In genomic region chr3:40313975-40314860, GRCh38 we compare ENCODE assay signal across 13 cellular contexts. TPM values are rescaled to one million over a fixed set of nuclear protein-coding genes. Genes with fewer than 3 reads are reported as not detected.
DNase-seq lines count a peak whose midpoint lies in the region; ATAC-seq and TF ChIP-seq lines count a peak whose summit lies in the region.
"Had no signal": no experiment of that assay in that cellular context is flagged by ENCODE, and none has a peak within 500 bp of the region (broad histone marks: within the 10 kb centered on the region; RNA-seq: fewer than 3 reads in every experiment).

No MANE protein-coding gene starts in this region.

- ATAC-seq in T-helper 17 cell (no peak), HG03196 (IDR thresholded peaks at IDR 0.05; ENCODE audit: unreplicated experiment) (no peak), GM21360 (IDR thresholded peaks at IDR 0.05; ENCODE audit: unreplicated experiment) (no peak), HG03439 (IDR thresholded peaks at IDR 0.05; ENCODE audit: unreplicated experiment) (no peak)
- ATAC-seq in stimulated activated naive B cell treated with anti-CD40 and anti-IgM and Interleukin-4, amounts not matched to agents 10 μg/mL and 1 μg/mL and 100 μg/mL, for 72 hours (replicated peaks), result no peak
- ATAC-seq: pancreas had no signal

- CTCF ChIA-PET in activated CD4-positive, alpha-beta memory T cell treated with anti-CD3 and anti-CD28 coated beads for 36 hours (lab: Charles Lee), result interaction anchor here (6.4 kb wide), 1 partner anchor 124 kb away, joined by 183 read pairs; no protein-coding TSS in a partner anchor
- CTCF ChIA-PET in activated CD4-positive, alpha-beta memory T cell treated with anti-CD3 and anti-CD28 coated beads, Interleukin-2, amount 10 ng/mL, durations not matched to agents 7 days and 5 days (lab: Charles Lee), result interaction anchor here (2.3 kb wide), 1 partner anchor 123 kb away, joined by 11 read pairs; no protein-coding TSS in a partner anchor

- no peak for TF ChIP-seq CTCF in right atrium auricular region (IDR thresholded peaks at IDR 0.05)

- POLR2A ChIA-PET in activated CD4-positive, alpha-beta memory T cell treated with anti-CD3 and anti-CD28 coated beads for 36 hours (lab: Charles Lee), result no interaction called here
- POLR2A ChIA-PET in activated CD4-positive, alpha-beta memory T cell treated with anti-CD3 and anti-CD28 coated beads, Interleukin-2, amount 10 ng/mL, durations not matched to agents 7 days and 5 days (lab: Charles Lee), result no interaction called here

- H3K27me3 ChIP-seq in right atrium auricular region, result no peaks in the 10 kb centered on the region
- H3K27me3 ChIP-seq: BLaER1 treated with 17β-estradiol and CSF1 and Interleukin-3, amounts not matched to agents 10 nM and 100 nM; brain microvascular endothelial cell; pancreas had no signal

- peaks cover 27% of the 10 kb centered on the region for H3K36me3 Mint-ChIP-seq in activated CD4-positive, alpha-beta memory T cell treated with anti-CD3 and anti-CD28 coated beads for 36 hours
- peaks cover 38% of the 10 kb centered on the region for H3K36me3 Mint-ChIP-seq in activated CD4-positive, alpha-beta memory T cell treated with anti-CD3 and anti-CD28 coated beads, Interleukin-2, amount 10 ng/mL, durations not matched to agents 7 days and 5 days (ENCODE audit: low read depth)
- peaks cover 6% of the 10 kb centered on the region for H3K36me3 Mint-ChIP-seq in T-helper 17 cell (ENCODE audit: low read depth)
- peaks cover 2 to 4% of the 10 kb centered on the region in 2 donors for H3K36me3 Mint-ChIP-seq in stimulated activated naive B cell treated with anti-CD40 and anti-IgM and Interleukin-4, amounts not matched to agents 10 μg/mL and 1 μg/mL and 100 μg/mL, for 72 hours

- H3K4me1 ChIP-seq in right atrium auricular region, result peaks cover 0 to 39% of the 10 kb centered on the region in 2 donors

- H3K27me3 Mint-ChIP-seq in activated CD4-positive, alpha-beta memory T cell treated with anti-CD3 and anti-CD28 coated beads for 36 hours, result no peaks in the 10 kb centered on the region
- no peaks in the 10 kb centered on the region for H3K27me3 Mint-ChIP-seq in activated CD4-positive, alpha-beta memory T cell treated with anti-CD3 and anti-CD28 coated beads, Interleukin-2, amount 10 ng/mL, durations not matched to agents 7 days and 5 days
- no peaks in the 10 kb centered on the region for H3K27me3 Mint-ChIP-seq in T-helper 17 cell
- no peaks in the 10 kb centered on the region for H3K27me3 Mint-ChIP-seq in stimulated activated naive B cell treated with anti-CD40 and anti-IgM and Interleukin-4, amounts not matched to agents 10 μg/mL and 1 μg/mL and 100 μg/mL, for 72 hours

- no peak for DNase-seq in activated CD4-positive, alpha-beta memory T cell treated with anti-CD3 and anti-CD28 coated beads for 36 hours
- DNase-seq in activated CD4-positive, alpha-beta memory T cell treated with anti-CD3 and anti-CD28 coated beads, Interleukin-2, amount 10 ng/mL, durations not matched to agents 7 days and 5 days, result no peak
- DNase-seq in T-helper 17 cell, result no peak
- no peak for DNase-seq in right atrium auricular region (ENCODE audit: low spot score)
- no peak for DNase-seq in stimulated activated naive B cell treated with anti-CD40 and anti-IgM and Interleukin-4, amounts not matched to agents 10 μg/mL and 1 μg/mL and 100 μg/mL, for 72 hours
- DNase-seq: brain microvascular endothelial cell, hippocampal formation, NCI-H187, pancreas had no signal

- H3K9me3 ChIP-seq in T-helper 17 cell (ENCODE audit: control insufficient read depth, low read length, poor library complexity, severe bottlenecking), result no peaks in the 10 kb centered on the region
- H3K9me3 ChIP-seq in right atrium auricular region, result no peaks in the 10 kb centered on the region
- H3K9me3 ChIP-seq: BLaER1 treated with 17β-estradiol and CSF1 and Interleukin-3, amounts not matched to agents 10 nM and 100 nM; pancreas had no signal

- no peak overlapping the region for H3K4me3 Mint-ChIP-seq in activated CD4-positive, alpha-beta memory T cell treated with anti-CD3 and anti-CD28 coated beads for 36 hours
- no peak overlapping the region for H3K4me3 Mint-ChIP-seq in activated CD4-positive, alpha-beta memory T cell treated with anti-CD3 and anti-CD28 coated beads, Interleukin-2, amount 10 ng/mL, durations not matched to agents 7 days and 5 days
- H3K4me3 Mint-ChIP-seq in T-helper 17 cell, result no peak overlapping the region
- H3K4me3 Mint-ChIP-seq in stimulated activated naive B cell treated with anti-CD40 and anti-IgM and Interleukin-4, amounts not matched to agents 10 μg/mL and 1 μg/mL and 100 μg/mL, for 72 hours, result no peak overlapping the region

- no peak overlapping the region for H3K4me3 ChIP-seq in right atrium auricular region
- H3K4me3 ChIP-seq: BLaER1 treated with 17β-estradiol and CSF1 and Interleukin-3, amounts not matched to agents 10 nM and 100 nM; pancreas had no signal

- peaks cover 43% of the 10 kb centered on the region for H3K36me3 ChIP-seq in right atrium auricular region

- peak overlapping the region; percentile 38 for H3K27ac Mint-ChIP-seq in activated CD4-positive, alpha-beta memory T cell treated with anti-CD3 and anti-CD28 coated beads for 36 hours
- no peak overlapping the region for H3K27ac Mint-ChIP-seq in activated CD4-positive, alpha-beta memory T cell treated with anti-CD3 and anti-CD28 coated beads, Interleukin-2, amount 10 ng/mL, durations not matched to agents 7 days and 5 days
- H3K27ac Mint-ChIP-seq in T-helper 17 cell, result peak overlapping the region; percentile 65
- peak overlapping the region; percentile 85 for H3K27ac Mint-ChIP-seq in stimulated activated naive B cell treated with anti-CD40 and anti-IgM and Interleukin-4, amounts not matched to agents 10 μg/mL and 1 μg/mL and 100 μg/mL, for 72 hours

- intact Hi-C loops in activated CD4-positive, alpha-beta memory T cell treated with anti-CD3 and anti-CD28 coated beads for 36 hours (cut with micrococcal nuclease), result loop anchor here (5.0 to 10.0 kb wide), 2 partner anchors 599 to 883 kb away; partner anchors contain the start of gene CTNNB1

- H3K4me1 Mint-ChIP-seq in activated CD4-positive, alpha-beta memory T cell treated with anti-CD3 and anti-CD28 coated beads for 36 hours (ENCODE audit: low read depth), result peaks cover 18% of the 10 kb centered on the region
- peaks cover 22% of the 10 kb centered on the region for H3K4me1 Mint-ChIP-seq in activated CD4-positive, alpha-beta memory T cell treated with anti-CD3 and anti-CD28 coated beads, Interleukin-2, amount 10 ng/mL, durations not matched to agents 7 days and 5 days
- peaks cover 14% of the 10 kb centered on the region for H3K4me1 Mint-ChIP-seq in T-helper 17 cell
- H3K4me1 Mint-ChIP-seq in stimulated activated naive B cell treated with anti-CD40 and anti-IgM and Interleukin-4, amounts not matched to agents 10 μg/mL and 1 μg/mL and 100 μg/mL, for 72 hours, result peaks cover 0 to 4% of the 10 kb centered on the region in 2 donors

- no peaks in the 10 kb centered on the region for H3K9me3 Mint-ChIP-seq in activated CD4-positive, alpha-beta memory T cell treated with anti-CD3 and anti-CD28 coated beads for 36 hours
- no peaks in the 10 kb centered on the region for H3K9me3 Mint-ChIP-seq in activated CD4-positive, alpha-beta memory T cell treated with anti-CD3 and anti-CD28 coated beads, Interleukin-2, amount 10 ng/mL, durations not matched to agents 7 days and 5 days
- no peaks in the 10 kb centered on the region for H3K9me3 Mint-ChIP-seq in stimulated activated naive B cell treated with anti-CD40 and anti-IgM and Interleukin-4, amounts not matched to agents 10 μg/mL and 1 μg/mL and 100 μg/mL, for 72 hours

- H3K27ac ChIP-seq in right atrium auricular region, result peak overlapping the region; percentile 65 to 79
- H3K27ac ChIP-seq: BLaER1 treated with 17β-estradiol and CSF1 and Interleukin-3, amounts not matched to agents 10 nM and 100 nM; brain microvascular endothelial cell; pancreas had no signal

RNA-seq across cellular contexts. Expression of gene EIF1B, which starts 4.7 kb away (rescaled TPM):
- total RNA-seq in activated CD4-positive, alpha-beta memory T cell treated with anti-CD3 and anti-CD28 coated beads for 36 hours, result 10 to 100 TPM; 48.6 to 51.0 TPM
- total RNA-seq in activated CD4-positive, alpha-beta memory T cell treated with anti-CD3 and anti-CD28 coated beads, Interleukin-2, amount 10 ng/mL, durations not matched to agents 7 days and 5 days, result 10 to 100 TPM; 39.2 to 41.9 TPM
- 10 to 100 TPM; 55.4 to 62.1 TPM for total RNA-seq in T-helper 17 cell
- total RNA-seq in right atrium auricular region, result 100 to 1,000 TPM in 1 of 2 donors, 10 to 100 TPM in 1; 63.9 to 131 TPM
